In the genomic region with DNA sequence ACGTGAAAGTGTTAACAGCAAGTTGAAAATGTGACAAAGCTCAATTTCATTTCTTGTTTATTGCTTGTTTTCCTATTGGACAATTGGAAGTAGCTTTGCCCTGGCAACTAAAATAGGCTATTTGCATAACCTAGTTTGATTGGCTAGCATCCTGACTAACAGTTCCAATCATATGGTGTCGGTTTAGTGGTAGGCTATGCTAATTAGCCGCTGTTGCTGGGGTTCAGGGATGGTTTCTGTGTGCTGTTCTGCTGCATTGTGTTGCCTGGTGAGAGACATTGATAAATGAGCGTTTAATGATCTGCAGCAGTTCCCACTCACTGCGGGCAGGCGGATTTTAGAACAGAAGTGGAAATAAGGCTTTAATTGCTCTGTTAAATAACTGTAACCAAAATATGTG, we compare ENCODE assay signal across 9 cellular contexts.
DNase-seq lines count a peak whose midpoint lies in the region; ATAC-seq and TF ChIP-seq lines count a peak whose summit lies in the region.
"Had no signal": no experiment of that assay in that cellular context is flagged by ENCODE, and none has a peak within 500 bp of the region (broad histone marks: within the 10 kb centered on the region; RNA-seq: fewer than 3 reads in every experiment).

No MANE protein-coding gene starts in this region.

- no peaks in the 10 kb centered on the region for H3K27me3 ChIP-seq in naive thymus-derived CD4-positive, alpha-beta T cell (ENCODE audit: control insufficient read depth in 2 of 2, insufficient read depth in 2 of 2, low read length in 2 of 2)
- H3K27me3 ChIP-seq in vagina, result no peaks in the 10 kb centered on the region

- peaks cover 23% of the 10 kb centered on the region for H3K36me3 Mint-ChIP-seq in activated CD4-positive, alpha-beta memory T cell treated with anti-CD3 and anti-CD28 coated beads, Interleukin-2, amount 10 ng/mL, durations not matched to agents 7 days and 5 days (ENCODE audit: low read depth)
- H3K36me3 Mint-ChIP-seq in naive thymus-derived CD4-positive, alpha-beta T cell, result peaks cover 0 to 9% (median 0%) of the 10 kb centered on the region in 5 donors

- DNase-seq in NCI-H2227 treated with DMSO at 0.1 percent for 48 hours (lab: John Stamatoyannopoulos, UW) (peak; percentile 98), fibroblast of mammary gland (ENCODE audit: low read depth) (peak; percentile 98), vagina (ENCODE audit: extremely low spot score in 2 of 2) (no peak), COLO668 (lab: John Stamatoyannopoulos, UW; ENCODE audit: unreplicated experiment) (no peak)
- peak; percentile 28 for DNase-seq in activated CD4-positive, alpha-beta memory T cell treated with anti-CD3 and anti-CD28 coated beads, Interleukin-2, amount 10 ng/mL, durations not matched to agents 7 days and 5 days
- DNase-seq in naive thymus-derived CD4-positive, alpha-beta T cell, result peak in 7 of 9 donors; percentile 58 to 85 (median 78)

- no peak overlapping the region for H3K4me3 ChIP-seq in fibroblast of mammary gland (ENCODE audit: control insufficient read depth, low read depth, low read length)
- no peak overlapping the region for H3K4me3 ChIP-seq in naive thymus-derived CD4-positive, alpha-beta T cell (ENCODE audit: low read length)
- no peak overlapping the region for H3K4me3 ChIP-seq in vagina

- peaks cover 28 to 49% of the 10 kb centered on the region in 2 donors for H3K4me1 ChIP-seq in naive thymus-derived CD4-positive, alpha-beta T cell (ENCODE audit: control insufficient read depth in 2 of 2, insufficient read depth in 2 of 2, low read length in 2 of 2)
- peaks cover 81% of the 10 kb centered on the region for H3K4me1 ChIP-seq in vagina

- no peaks in the 10 kb centered on the region for H3K27me3 Mint-ChIP-seq in activated CD4-positive, alpha-beta memory T cell treated with anti-CD3 and anti-CD28 coated beads, Interleukin-2, amount 10 ng/mL, durations not matched to agents 7 days and 5 days
- no peaks in the 10 kb centered on the region for H3K27me3 Mint-ChIP-seq in naive thymus-derived CD4-positive, alpha-beta T cell
- H3K27me3 Mint-ChIP-seq: dendritic cell treated with granulocyte-macrophage colony-stimulating factor and Interleukin-4, amounts not matched to agents 40 ng/mL and 50 ng/mL, for 4 days had no signal

- H3K9me3 Mint-ChIP-seq in activated CD4-positive, alpha-beta memory T cell treated with anti-CD3 and anti-CD28 coated beads, Interleukin-2, amount 10 ng/mL, durations not matched to agents 7 days and 5 days, result no peaks in the 10 kb centered on the region
- no peaks in the 10 kb centered on the region for H3K9me3 Mint-ChIP-seq in naive thymus-derived CD4-positive, alpha-beta T cell
- H3K9me3 Mint-ChIP-seq: dendritic cell treated with granulocyte-macrophage colony-stimulating factor and Interleukin-4, amounts not matched to agents 40 ng/mL and 50 ng/mL, for 4 days had no signal

- H3K27ac ChIP-seq in 22Rv1 (peak overlapping the region; percentile 49), vagina (no peak overlapping the region)
- peak overlapping the region; percentile 4 for H3K27ac ChIP-seq in naive thymus-derived CD4-positive, alpha-beta T cell (ENCODE audit: low read depth, low read length)

- no peak for TF ChIP-seq POLR2A in vagina (IDR thresholded peaks at IDR 0.05)

- H3K27ac Mint-ChIP-seq in activated CD4-positive, alpha-beta memory T cell treated with anti-CD3 and anti-CD28 coated beads, Interleukin-2, amount 10 ng/mL, durations not matched to agents 7 days and 5 days, result no peak overlapping the region
- no peak overlapping the region for H3K27ac Mint-ChIP-seq in naive thymus-derived CD4-positive, alpha-beta T cell
- H3K27ac Mint-ChIP-seq: dendritic cell treated with granulocyte-macrophage colony-stimulating factor and Interleukin-4, amounts not matched to agents 40 ng/mL and 50 ng/mL, for 4 days had no signal

- H3K36me3 ChIP-seq in naive thymus-derived CD4-positive, alpha-beta T cell (ENCODE audit: control insufficient read depth in 2 of 3, insufficient read depth in 3 of 3, low read length in 3 of 3), result no peaks in the 10 kb centered on the region
- H3K36me3 ChIP-seq in vagina, result no peaks in the 10 kb centered on the region

- ATAC-seq in GM18907 (IDR thresholded peaks at IDR 0.05; ENCODE audit: unreplicated experiment), result peak; percentile 73
- peak; percentile 99 for ATAC-seq in naive thymus-derived CD4-positive, alpha-beta T cell

- peaks cover 16% of the 10 kb centered on the region for H3K4me1 Mint-ChIP-seq in activated CD4-positive, alpha-beta memory T cell treated with anti-CD3 and anti-CD28 coated beads, Interleukin-2, amount 10 ng/mL, durations not matched to agents 7 days and 5 days
- peaks cover 39 to 61% (median 41%) of the 10 kb centered on the region in 7 donors for H3K4me1 Mint-ChIP-seq in naive thymus-derived CD4-positive, alpha-beta T cell

- CTCF ChIA-PET in activated CD4-positive, alpha-beta memory T cell treated with anti-CD3 and anti-CD28 coated beads, Interleukin-2, amount 10 ng/mL, durations not matched to agents 7 days and 5 days (lab: Charles Lee), result interaction anchor here (1.1 to 2.1 kb wide), 2 partner anchors 14 to 28 kb away, joined by 5 to 6 read pairs; no protein-coding TSS in a partner anchor
- CTCF ChIA-PET in naive thymus-derived CD4-positive, alpha-beta T cell (lab: Charles Lee), result no interaction called here

- TF ChIP-seq CTCF in 22Rv1 (IDR thresholded peaks at IDR 0.05), result no peak
- no peak for TF ChIP-seq CTCF in fibroblast of mammary gland (conservative IDR thresholded peaks at IDR 0.05; ENCODE audit: control insufficient read depth, insufficient read depth, low read depth, low read length)
- no peak for TF ChIP-seq CTCF in vagina (IDR thresholded peaks at IDR 0.05)

- no peaks in the 10 kb centered on the region for H3K9me3 ChIP-seq in naive thymus-derived CD4-positive, alpha-beta T cell (ENCODE audit: control insufficient read depth in 2 of 3, low read length in 3 of 3)
- H3K9me3 ChIP-seq in vagina, result no peaks in the 10 kb centered on the region

- intact Hi-C loops in naive thymus-derived CD4-positive, alpha-beta T cell (cut with micrococcal nuclease), result loop anchor here (1.0 to 2.0 kb wide), 7 partner anchors 11 to 168 kb away; a partner anchor contains a TSS
- intact Hi-C loops in vagina (cut with DNase I), result no loop called here

- POLR2A ChIA-PET in activated CD4-positive, alpha-beta memory T cell treated with anti-CD3 and anti-CD28 coated beads, Interleukin-2, amount 10 ng/mL, durations not matched to agents 7 days and 5 days (lab: Charles Lee), result interaction anchor here (1.1 to 1.5 kb wide), 2 partner anchors 21 to 61 kb away, joined by 3 to 4 read pairs; no protein-coding TSS in a partner anchor
- POLR2A ChIA-PET in naive thymus-derived CD4-positive, alpha-beta T cell (lab: Charles Lee), result interaction anchor here (0.6 to 1.3 kb wide), 3 partner anchors 8 to 18 kb away, joined by 3 to 6 read pairs (median 4); no protein-coding TSS in a partner anchor

- H3K4me3 Mint-ChIP-seq in activated CD4-positive, alpha-beta memory T cell treated with anti-CD3 and anti-CD28 coated beads, Interleukin-2, amount 10 ng/mL, durations not matched to agents 7 days and 5 days, result no peak overlapping the region
- no peak overlapping the region for H3K4me3 Mint-ChIP-seq in naive thymus-derived CD4-positive, alpha-beta T cell
- H3K4me3 Mint-ChIP-seq: dendritic cell treated with granulocyte-macrophage colony-stimulating factor and Interleukin-4, amounts not matched to agents 40 ng/mL and 50 ng/mL, for 4 days had no signal

Comparison
In these comparisons a context has a peak if more than half of its experiments do, and no peak if none do; other contexts are left out.
1. DNase-seq: peak in NCI-H2227 treated with DMSO at 0.1 percent for 48 hours (single experiment), activated CD4-positive, alpha-beta memory T cell treated with anti-CD3 and anti-CD28 coated beads, Interleukin-2, amount 10 ng/mL, durations not matched to agents 7 days and 5 days (single experiment), fibroblast of mammary gland (single experiment) and naive thymus-derived CD4-positive, alpha-beta T cell (7 of 9); none in vagina (0 of 2) and COLO668 (single experiment).